9 cellular contexts compared by ENCODE assay signal in the genomic region with DNA sequence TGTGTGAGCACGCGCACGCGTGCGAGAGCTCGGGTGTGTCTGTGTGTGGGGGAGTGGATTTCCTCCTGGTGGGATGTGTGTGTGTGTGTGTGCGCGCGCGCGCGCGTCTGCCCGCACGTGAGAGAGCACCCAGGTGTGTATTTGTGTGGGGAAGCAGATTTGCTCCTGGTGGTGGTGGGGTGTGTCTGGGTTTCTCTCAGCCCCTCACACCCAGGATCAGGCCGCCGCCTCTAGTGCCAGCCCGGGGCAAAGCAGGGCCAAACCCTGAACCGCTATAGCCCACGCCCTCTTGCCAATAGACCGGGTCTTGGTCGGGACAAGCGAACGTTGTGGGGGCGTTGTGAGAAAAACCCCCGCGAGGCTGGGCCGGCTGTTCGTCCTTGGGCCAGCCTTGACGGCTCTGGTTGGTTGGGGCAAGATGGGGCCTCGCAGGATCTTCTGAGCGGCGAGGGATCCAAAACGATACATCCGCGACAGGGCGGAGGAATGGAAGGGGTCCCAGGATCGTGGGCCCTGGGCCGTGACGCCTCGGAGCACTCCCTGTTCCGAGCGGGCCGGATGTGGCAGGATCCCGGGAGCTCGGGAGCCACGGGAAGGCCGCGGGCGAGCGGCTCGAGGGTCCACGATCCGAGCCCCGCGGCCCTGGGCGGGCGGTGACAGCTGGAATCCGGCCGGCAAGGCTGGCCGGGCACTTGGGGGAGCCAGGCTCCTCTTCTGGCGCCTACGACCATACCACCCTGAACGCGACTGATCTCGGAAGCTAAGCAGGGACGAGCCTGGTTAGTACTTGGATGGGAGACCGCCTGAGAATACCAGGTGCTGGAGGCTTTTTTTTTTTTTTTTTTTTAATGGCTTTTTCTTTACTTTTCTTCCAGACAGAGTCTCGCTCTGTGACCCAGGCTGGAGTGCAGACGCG.
DNase-seq lines count a peak whose midpoint lies in the region; ATAC-seq and TF ChIP-seq lines count a peak whose summit lies in the region.
"Had no signal": no experiment of that assay in that cellular context is flagged by ENCODE, and none has a peak within 500 bp of the region (broad histone marks: within the 10 kb centered on the region; RNA-seq: fewer than 3 reads in every experiment).

No MANE protein-coding gene starts in this region.

- intact Hi-C loops in CD4-positive, alpha-beta memory T cell (cut with micrococcal nuclease) = no loop called here
- intact Hi-C loops in esophagus muscularis mucosa (cut with DNase I) = no loop called here

- H3K27ac Mint-ChIP-seq in CD4-positive, alpha-beta memory T cell = peak overlapping the region in 2 of 7 donors; percentile 73 to 87

- no peaks in the 10 kb centered on the region for H3K4me1 ChIP-seq in CD4-positive, alpha-beta memory T cell (ENCODE audit: insufficient read depth, low read length)
- H3K4me1 ChIP-seq in esophagus muscularis mucosa = no peaks in the 10 kb centered on the region

- no peak for TF ChIP-seq POLR2A in esophagus muscularis mucosa (IDR thresholded peaks at IDR 0.05; ENCODE audit: low read depth)

- ATAC-seq in GM18873 (IDR thresholded peaks at IDR 0.05; ENCODE audit: low FRiP score, unreplicated experiment) = no peak

- CTCF ChIA-PET in CD4-positive, alpha-beta memory T cell (lab: Charles Lee; ENCODE audit: partially characterized antibody) = interaction anchor here (0.7 kb wide), 1 partner anchor 804 kb away, joined by 3 read pairs; no protein-coding TSS in a partner anchor

- no peak for TF ChIP-seq EP300 in esophagus muscularis mucosa (IDR thresholded peaks at IDR 0.05)

- H3K4me1 Mint-ChIP-seq in CD4-positive, alpha-beta memory T cell = peaks cover 0 to 7% (median 0%) of the 10 kb centered on the region in 4 donors

- H3K27me3 Mint-ChIP-seq in CD4-positive, alpha-beta memory T cell = no peaks in the 10 kb centered on the region

- peaks cover 0 to 1% of the 10 kb centered on the region in 2 donors for H3K36me3 Mint-ChIP-seq in CD4-positive, alpha-beta memory T cell

- no peak overlapping the region for H3K27ac ChIP-seq in CD4-positive, alpha-beta memory T cell (ENCODE audit: low read depth, low read length)
- H3K27ac ChIP-seq in esophagus muscularis mucosa (replicated peaks in 1 of 4) = no peak overlapping the region

- POLR2A ChIA-PET in CD4-positive, alpha-beta memory T cell (lab: Charles Lee; ENCODE audit: partially characterized antibody) = no interaction called here

- peak in 4 of 5 donors; percentile 11 to 60 (median 29) for DNase-seq in CD4-positive, alpha-beta memory T cell
- peak; percentile 34 for DNase-seq in GM20000 (ENCODE audit: low spot score)
- DNase-seq in activated CD4-positive, alpha-beta T cell treated with anti-CD3 and anti-CD28 coated beads, Interleukin-2, amount 50 U/mL, for 1 hour = peak; percentile 42
- peak; percentile 83 for DNase-seq in mesenteric fat pad (ENCODE audit: low spot score)
- no peak for DNase-seq in NCI-H510A (lab: John Stamatoyannopoulos, UW)
- DNase-seq in esophagus muscularis mucosa (ENCODE audit: extremely low spot score) = no peak
- no peak for DNase-seq in NCI-H1105 (lab: John Stamatoyannopoulos, UW)
- DNase-seq: SIG-M5 had no signal

- whole genome bisulfite sequencing in esophagus muscularis mucosa = 61% methylated on average over 51 of the region's 71 CpGs

- peaks cover 0 to 23% (median 11%) of the 10 kb centered on the region in 8 donors for H3K9me3 Mint-ChIP-seq in CD4-positive, alpha-beta memory T cell

- no peak overlapping the region for H3K4me3 ChIP-seq in CD4-positive, alpha-beta memory T cell (ENCODE audit: low read length in 2 of 2)
- no peak overlapping the region for H3K4me3 ChIP-seq in esophagus muscularis mucosa

- no peaks in the 10 kb centered on the region for H3K36me3 ChIP-seq in CD4-positive, alpha-beta memory T cell (ENCODE audit: insufficient read depth, low read length)
- H3K36me3 ChIP-seq in esophagus muscularis mucosa = no peaks in the 10 kb centered on the region

- no peaks in the 10 kb centered on the region for H3K27me3 ChIP-seq in CD4-positive, alpha-beta memory T cell (ENCODE audit: insufficient read depth, low read length)
- H3K27me3 ChIP-seq in esophagus muscularis mucosa = peaks cover 0 to 42% (median 0%) of the 10 kb centered on the region in 4 donors

- H3K9me3 ChIP-seq in CD4-positive, alpha-beta memory T cell (ENCODE audit: control insufficient read depth in 1 of 2, low read length in 2 of 2) = no peaks in the 10 kb centered on the region
- peaks cover 0 to 12% (median 3%) of the 10 kb centered on the region in 4 donors for H3K9me3 ChIP-seq in esophagus muscularis mucosa

- peak overlapping the region in 3 of 8 donors; percentile 2 to 25 (median 11) for H3K4me3 Mint-ChIP-seq in CD4-positive, alpha-beta memory T cell

- TF ChIP-seq CTCF in GM20000 (IDR thresholded peaks at IDR 0.05; ENCODE audit: extremely low read depth, missing control alignments) (no peak), esophagus muscularis mucosa (IDR thresholded peaks at IDR 0.05) (no peak)

Comparison
In these comparisons a context has a peak if more than half of its experiments do, and no peak if none do; other contexts are left out.
1. DNase-seq: peak in CD4-positive, alpha-beta memory T cell (4 of 5), GM20000 (single experiment), activated CD4-positive, alpha-beta T cell treated with anti-CD3 and anti-CD28 coated beads, Interleukin-2, amount 50 U/mL, for 1 hour (single experiment) and mesenteric fat pad (single experiment); none in NCI-H510A (single experiment), esophagus muscularis mucosa (single experiment) and NCI-H1105 (single experiment).